ENCODE assay signal across 1 cellular context in the genomic region with DNA sequence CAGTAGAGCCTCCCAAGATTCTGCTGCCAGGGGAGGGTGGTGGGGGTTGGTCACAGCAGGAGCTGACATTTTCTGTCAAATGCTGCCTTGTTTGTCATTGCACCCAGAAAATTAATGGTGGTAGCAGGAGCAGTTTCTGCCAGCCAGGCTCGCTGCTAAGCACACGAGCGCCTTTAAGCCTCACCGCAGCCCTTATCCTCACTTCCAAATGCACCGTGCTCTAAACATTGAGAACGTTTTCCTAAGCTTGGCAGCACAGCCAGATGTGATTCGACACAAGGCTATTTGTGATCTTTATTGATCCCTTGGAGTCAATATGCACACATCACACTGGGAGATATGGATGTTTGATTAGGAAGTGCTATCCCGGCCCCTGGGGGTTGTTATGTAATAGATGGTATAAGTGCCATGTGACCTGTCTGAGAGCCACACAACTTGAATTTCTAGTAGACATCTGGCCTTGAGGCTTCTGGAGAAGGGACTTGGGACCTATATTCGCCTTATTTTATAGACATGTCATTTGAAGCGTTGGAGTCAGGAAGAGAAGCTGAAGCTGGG.
TF ChIP-seq lines count a peak whose summit lies in the region.

No MANE protein-coding gene starts in this region.

TF ChIP-seq in SK-N-SH, 30 proteins besides CTCF, POLR2A, EP300 and RAD21 (continued from another document):
- TF ChIP-seq, protein P1, sequence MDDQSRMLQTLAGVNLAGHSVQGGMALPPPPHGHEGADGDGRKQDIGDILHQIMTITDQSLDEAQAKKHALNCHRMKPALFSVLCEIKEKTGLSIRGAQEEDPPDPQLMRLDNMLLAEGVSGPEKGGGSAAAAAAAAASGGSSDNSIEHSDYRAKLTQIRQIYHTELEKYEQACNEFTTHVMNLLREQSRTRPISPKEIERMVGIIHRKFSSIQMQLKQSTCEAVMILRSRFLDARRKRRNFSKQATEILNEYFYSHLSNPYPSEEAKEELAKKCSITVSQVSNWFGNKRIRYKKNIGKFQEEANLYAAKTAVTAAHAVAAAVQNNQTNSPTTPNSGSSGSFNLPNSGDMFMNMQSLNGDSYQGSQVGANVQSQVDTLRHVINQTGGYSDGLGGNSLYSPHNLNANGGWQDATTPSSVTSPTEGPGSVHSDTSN (IDR thresholded peaks at IDR 0.05), result no peak
- no peak for TF ChIP-seq TCF12 (IDR thresholded peaks at IDR 0.05)
